Comparison of ENCODE assay signal across 12 cellular contexts in genomic region chr9:110996436-110997224, GRCh38. TPM values are rescaled to one million over a fixed set of nuclear protein-coding genes. Genes with fewer than 3 reads are reported as not detected.
DNase-seq lines count a peak whose midpoint lies in the region.
"Had no signal": no experiment of that assay in that cellular context is flagged by ENCODE, and none has a peak within 500 bp of the region (broad histone marks: within the 10 kb centered on the region; RNA-seq: fewer than 3 reads in every experiment).

No MANE protein-coding gene starts in this region.

- no peaks in the 10 kb centered on the region for H3K9me3 ChIP-seq in esophagus (ENCODE audit: control insufficient read depth in 2 of 2, insufficient read depth in 1 of 2, low read depth in 1 of 2, low read length in 1 of 2)

- H3K27ac ChIP-seq in esophagus (ENCODE audit: low read depth in 2 of 2, low read length in 1 of 2): peak overlapping the region; percentile 10 to 11
- H3K27ac ChIP-seq: epithelial cell of prostate had no signal

- WGBS in esophagus, 2 donors: 70 to 76% methylated on average over 9 of the region's 9 CpGs

- H3K4me3 ChIP-seq in esophagus (ENCODE audit: low read depth in 1 of 2, low read length in 2 of 2): no peak overlapping the region

- DNase-seq in M059J (ENCODE audit: low read depth): peak; percentile 31
- peak; percentile 96 for DNase-seq in myocyte (ENCODE audit: low read depth)
- no peak for DNase-seq in activated T-cell treated with anti-CD3 and anti-CD28 coated beads for 4 hours
- no peak for DNase-seq in stimulated activated CD4-positive, alpha-beta T cell treated with anti-CD3 and anti-CD28 coated beads, Interleukin-2, amount 100 ng/mL, for 48 hours
- DNase-seq in SIG-M5 (lab: John Stamatoyannopoulos, UW): no peak
- no peak for DNase-seq in NCI-H2171 (lab: John Stamatoyannopoulos, UW)
- DNase-seq: activated naive CD8-positive, alpha-beta T cell treated with anti-CD3 and anti-CD28 coated beads, Interleukin-2, amount 50 U/mL, for 24 hours; GOT3; NCI-H524 treated with DMSO at 0.1 percent for 48 hours had no signal

- peaks cover 0 to 3% of the 10 kb centered on the region in 2 donors for H3K4me1 ChIP-seq in esophagus (ENCODE audit: control insufficient read depth in 2 of 2, insufficient read depth in 2 of 2, low read length in 1 of 2)

- H3K36me3 ChIP-seq in esophagus (ENCODE audit: control insufficient read depth in 2 of 2, insufficient read depth in 2 of 2, low read length in 1 of 2): no peaks in the 10 kb centered on the region

- no peaks in the 10 kb centered on the region for H3K27me3 ChIP-seq in esophagus (ENCODE audit: control insufficient read depth in 1 of 2, insufficient read depth in 2 of 2, low read length in 2 of 2)

RNA-seq across cellular contexts. Expression of gene LPAR1, which starts 41.6 kb away (rescaled TPM):
- 33.3 and 33.8 TPM in 2 replicates for total RNA-seq in M059J (2014; rRNA removed; shearing (Covaris generic))
- 1 to 10 TPM; 5.0 to 5.2 TPM for polyA plus RNA-seq in esophagus
- total RNA-seq in myocyte: 46.0 and 61.3 TPM in 2 replicates
- 24.4 TPM for polyA plus RNA-seq in myocyte (2012)
- total RNA-seq: G401 had no signal

Comparison
In these comparisons a context has a peak if more than half of its experiments do, and no peak if none do; other contexts are left out.
1. DNase-seq: peak in M059J (single experiment) and myocyte (single experiment); none in activated T-cell treated with anti-CD3 and anti-CD28 coated beads for 4 hours (single experiment), stimulated activated CD4-positive, alpha-beta T cell treated with anti-CD3 and anti-CD28 coated beads, Interleukin-2, amount 100 ng/mL, for 48 hours (0 of 2), SIG-M5 (single experiment) and NCI-H2171 (single experiment).